ENCODE assay signal across 19 cellular contexts in genomic region chr11:15157738-15158137, GRCh38.
"Had no signal": no experiment of that assay in that cellular context is flagged by ENCODE, and none has a peak within 500 bp of the region (broad histone marks: within the 10 kb centered on the region; RNA-seq: fewer than 3 reads in every experiment).

No MANE protein-coding gene starts in this region.

- H3K9me3 Mint-ChIP-seq: activated naive CD4-positive, alpha-beta T cell treated with anti-CD3 and anti-CD28 coated beads, Interleukin-2, amount 50 U/mL, for 24 hours; activated T-cell treated with anti-CD3 and anti-CD28 coated beads, Interleukin-2, amount 50 U/mL, for 24 hours; naive thymus-derived CD4-positive, alpha-beta T cell had no signal

- H3K27ac ChIP-seq: body of pancreas, coronary artery, esophagus squamous epithelium, heart left ventricle, parathyroid adenoma, WERI-Rb-1 had no signal

- H3K27me3 Mint-ChIP-seq: activated naive CD4-positive, alpha-beta T cell treated with anti-CD3 and anti-CD28 coated beads, Interleukin-2, amount 50 U/mL, for 24 hours; activated T-cell treated with anti-CD3 and anti-CD28 coated beads, Interleukin-2, amount 50 U/mL, for 24 hours had no signal

- H2AFZ ChIP-seq: parathyroid adenoma had no signal

- H3K27me3 ChIP-seq: body of pancreas, esophagus squamous epithelium, heart left ventricle had no signal

- H3K4me1 ChIP-seq: body of pancreas, esophagus squamous epithelium, heart left ventricle, parathyroid adenoma had no signal

- H3K4me3 ChIP-seq: body of pancreas, coronary artery, esophagus squamous epithelium, heart left ventricle, lung had no signal

- H3K36me3 Mint-ChIP-seq: activated CD8-positive, alpha-beta memory T cell treated with anti-CD3 and anti-CD28 coated beads, Interleukin-2, amount 10 ng/mL, durations not matched to agents 7 days and 5 days; activated naive CD4-positive, alpha-beta T cell treated with anti-CD3 and anti-CD28 coated beads, Interleukin-2, amount 50 U/mL, for 24 hours; naive thymus-derived CD4-positive, alpha-beta T cell had no signal

- H3K4me1 Mint-ChIP-seq: activated CD8-positive, alpha-beta memory T cell treated with anti-CD3 and anti-CD28 coated beads, Interleukin-2, amount 10 ng/mL, durations not matched to agents 7 days and 5 days; activated naive CD4-positive, alpha-beta T cell treated with anti-CD3 and anti-CD28 coated beads, Interleukin-2, amount 50 U/mL, for 24 hours; naive thymus-derived CD4-positive, alpha-beta T cell; T-helper 17 cell had no signal

- H3K36me3 ChIP-seq: esophagus squamous epithelium, heart left ventricle, WERI-Rb-1 had no signal

- H3K9ac ChIP-seq: parathyroid adenoma had no signal

- FAIRE-seq: frontal cortex had no signal

- H3K9me3 ChIP-seq: body of pancreas, esophagus squamous epithelium, heart left ventricle had no signal

- H3K79me2 ChIP-seq: parathyroid adenoma had no signal

- H3K4me3 Mint-ChIP-seq: activated CD8-positive, alpha-beta memory T cell treated with anti-CD3 and anti-CD28 coated beads, Interleukin-2, amount 10 ng/mL, durations not matched to agents 7 days and 5 days; activated naive CD4-positive, alpha-beta T cell treated with anti-CD3 and anti-CD28 coated beads, Interleukin-2, amount 50 U/mL, for 24 hours; activated T-cell treated with anti-CD3 and anti-CD28 coated beads, Interleukin-2, amount 50 U/mL, for 24 hours; naive thymus-derived CD4-positive, alpha-beta T cell; T-helper 17 cell had no signal

- DNase-seq: activated CD4-positive, alpha-beta T cell treated with anti-CD3 and anti-CD28 coated beads, Interleukin-2, amount 50 U/mL, for 48 hours; activated CD8-positive, alpha-beta memory T cell treated with anti-CD3 and anti-CD28 coated beads, Interleukin-2, amount 10 ng/mL, durations not matched to agents 7 days and 5 days; activated T-cell treated with anti-CD3 and anti-CD28 coated beads, Interleukin-2, amount 50 U/mL, for 24 hours; body of pancreas; central memory CD4-positive, alpha-beta T cell; esophagus squamous epithelium; heart left ventricle; left cardiac atrium; naive thymus-derived CD4-positive, alpha-beta T cell; retina; stimulated activated CD4-positive, alpha-beta T cell treated with anti-CD3 and anti-CD28 coated beads, Interleukin-4, amount 100 ng/mL, for 24 hours; stimulated activated naive CD4-positive, alpha-beta T cell treated with Interleukin-2 at 50 U/mL for 16 hours; T-helper 17 cell; WERI-Rb-1 had no signal

- H3K27ac Mint-ChIP-seq: activated CD8-positive, alpha-beta memory T cell treated with anti-CD3 and anti-CD28 coated beads, Interleukin-2, amount 10 ng/mL, durations not matched to agents 7 days and 5 days; activated naive CD4-positive, alpha-beta T cell treated with anti-CD3 and anti-CD28 coated beads, Interleukin-2, amount 50 U/mL, for 24 hours; activated T-cell treated with anti-CD3 and anti-CD28 coated beads, Interleukin-2, amount 50 U/mL, for 24 hours; T-helper 17 cell had no signal
